In the genomic region with DNA sequence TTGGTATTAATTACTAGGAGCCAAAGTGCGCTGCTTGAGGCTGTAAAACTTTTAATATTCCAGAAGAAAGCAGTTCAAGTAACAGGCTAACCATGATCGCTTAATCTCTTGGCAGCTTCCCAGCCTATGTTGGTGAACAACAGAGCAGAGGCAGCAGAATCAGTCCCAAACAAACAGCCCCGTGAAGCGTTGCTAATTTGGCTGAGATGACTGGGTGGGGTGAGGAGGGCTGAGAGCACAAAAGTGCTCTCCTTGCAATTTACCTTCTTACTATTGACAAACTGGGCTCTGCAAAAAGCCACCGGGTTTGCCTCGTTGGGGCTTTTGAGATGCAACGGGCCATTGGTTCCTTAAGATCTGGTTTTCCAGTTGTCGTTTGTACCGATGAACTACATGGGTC, we compare ENCODE assay signal across 19 cellular contexts.
DNase-seq lines count a peak whose midpoint lies in the region; ATAC-seq and TF ChIP-seq lines count a peak whose summit lies in the region.
"Had no signal": no experiment of that assay in that cellular context is flagged by ENCODE, and none has a peak within 500 bp of the region (broad histone marks: within the 10 kb centered on the region; RNA-seq: fewer than 3 reads in every experiment).

No MANE protein-coding gene starts in this region.

- TF ChIP-seq EP300 in SK-N-SH (IDR thresholded peaks at IDR 0.05; ENCODE audit: borderline replicate concordance in 1 of 2, low read depth in 1 of 2, low read length in 1 of 2), result 0 out of 4 replicates have a peak, but pooled peaks of 1 of the 2 experiments have one; percentile 17

- H3K9me2 ChIP-seq in SK-N-SH (no peaks in the 10 kb centered on the region), OCI-LY7 (ENCODE audit: insufficient read depth, low read length) (no peaks in the 10 kb centered on the region)

- H3K4me1 ChIP-seq in SK-N-SH (ENCODE audit: control insufficient read depth in 1 of 2, insufficient read depth in 2 of 2, low read depth in 1 of 2, low read length in 1 of 2) (peaks cover 0 to 10% of the 10 kb centered on the region in 2 experiments; a peak in 1 of 4 replicates), OCI-LY7 (ENCODE audit: insufficient read depth, low read length, poor library complexity, severe bottlenecking) (peaks cover 30% of the 10 kb centered on the region), psoas muscle (no peaks in the 10 kb centered on the region)
- H3K4me1 ChIP-seq: HAP-1, left ventricle myocardium inferior had no signal

- H3K9me3 Mint-ChIP-seq in stimulated activated effector memory CD8-positive, alpha-beta T cell treated with anti-CD3 and anti-CD28 coated beads, Interleukin-12 subunit alpha, Interleukin-12 subunit beta, amount 100 ng/mL, for 72 hours, result peaks cover 5% of the 10 kb centered on the region

- H3K27me3 ChIP-seq in SK-N-SH (ENCODE audit: insufficient read depth), result no peaks in the 10 kb centered on the region
- peaks cover 0 to 15% (median 4%) of the 10 kb centered on the region in 3 donors for H3K27me3 ChIP-seq in psoas muscle (ENCODE audit: insufficient read depth in 3 of 3, low read length in 2 of 3)

- H4K20me1 ChIP-seq in SK-N-SH (ENCODE audit: insufficient read depth), result no peaks in the 10 kb centered on the region
- no peaks in the 10 kb centered on the region for H4K20me1 ChIP-seq in OCI-LY7 (ENCODE audit: insufficient read depth, low read length)

- no peak overlapping the region for H3K9ac ChIP-seq in SK-N-SH

- TF ChIP-seq RAD21 in SK-N-SH (IDR thresholded peaks at IDR 0.05; ENCODE audit: low read length), result no peak

- no peaks in the 10 kb centered on the region for H3K4me1 Mint-ChIP-seq in stimulated activated effector memory CD8-positive, alpha-beta T cell treated with anti-CD3 and anti-CD28 coated beads, Interleukin-12 subunit alpha, Interleukin-12 subunit beta, amount 100 ng/mL, for 72 hours
- H3K4me1 Mint-ChIP-seq: CD4-positive, CD25-positive, alpha-beta regulatory T cell had no signal

- intact Hi-C loops in OCI-LY7 (cut with micrococcal nuclease; ENCODE audit: unreplicated experiment) (loop anchor here (1.0 to 2.0 kb wide), 3 partner anchors 19 to 41 kb away; no protein-coding TSS in a partner anchor), psoas muscle (cut with DNase I) (loop anchor here in 1 of 2 donors (5.0 kb wide), 1 partner anchor 589 kb away; no protein-coding TSS in a partner anchor)

- H3K4me2 ChIP-seq in SK-N-SH (no peak overlapping the region), OCI-LY7 (ENCODE audit: low read length) (peak overlapping the region; percentile 57)

- H3K9me3 ChIP-seq in SK-N-SH (no peaks in the 10 kb centered on the region), OCI-LY7 (ENCODE audit: low read length) (no peaks in the 10 kb centered on the region), psoas muscle (no peaks in the 10 kb centered on the region)
- H3K9me3 ChIP-seq: HAP-1, left ventricle myocardium inferior, mucosa of descending colon had no signal

- no TSS peak for BruUV-seq in OCI-LY7 (replicated peaks; lab: Mats Ljungman, UMichigan)

- H3K36me3 ChIP-seq in SK-N-SH (replicated peaks in 1 of 2; ENCODE audit: control insufficient read depth in 1 of 2, insufficient read depth in 2 of 2, low read length in 1 of 2), result no peaks in the 10 kb centered on the region
- no peaks in the 10 kb centered on the region for H3K36me3 ChIP-seq in OCI-LY7 (ENCODE audit: insufficient read depth, low read length)
- no peaks in the 10 kb centered on the region for H3K36me3 ChIP-seq in psoas muscle (ENCODE audit: insufficient read depth in 1 of 2, low read depth in 1 of 2)
- H3K36me3 ChIP-seq: HAP-1, left ventricle myocardium inferior had no signal

- TF ChIP-seq CTCF in SK-N-SH (IDR thresholded peaks at IDR 0.05), result no peak
- no peak for TF ChIP-seq CTCF in OCI-LY7 (conservative IDR thresholded peaks at IDR 0.05; ENCODE audit: low read length)
- TF ChIP-seq CTCF in GM10248 (IDR thresholded peaks at IDR 0.05; ENCODE audit: control extremely low read depth, extremely low read depth, low read depth, missing control alignments), result no peak
- TF ChIP-seq CTCF in psoas muscle (IDR thresholded peaks at IDR 0.05), result no peak

- no peaks in the 10 kb centered on the region for H3K36me3 Mint-ChIP-seq in stimulated activated effector memory CD8-positive, alpha-beta T cell treated with anti-CD3 and anti-CD28 coated beads, Interleukin-12 subunit alpha, Interleukin-12 subunit beta, amount 100 ng/mL, for 72 hours
- H3K36me3 Mint-ChIP-seq: CD4-positive, CD25-positive, alpha-beta regulatory T cell had no signal

- H3K27ac ChIP-seq in SK-N-SH (ENCODE audit: low read depth in 2 of 2, low read length in 1 of 2), result no peak overlapping the region
- H3K27ac ChIP-seq in OCI-LY7 (ENCODE audit: low read depth, low read length, poor library complexity, severe bottlenecking), result peak overlapping the region; percentile 61
- H3K27ac ChIP-seq in psoas muscle, result no peak overlapping the region
- H3K27ac ChIP-seq: left ventricle myocardium inferior had no signal

- CTCF ChIA-PET in SK-N-SH (lab: Yijun Ruan, JAX), result interaction anchor here (0.8 to 3.4 kb wide), 10 partner anchors 8 to 729 kb away, joined by 3 to 16 read pairs (median 4); no protein-coding TSS in a partner anchor
- CTCF ChIA-PET in OCI-LY7 (lab: Charles Lee; ENCODE audit: unreplicated experiment), result interaction anchor here (0.5 to 1.8 kb wide), 3 partner anchors 9 to 581 kb away, joined by 3 to 8 read pairs (median 4); no protein-coding TSS in a partner anchor
- CTCF ChIA-PET in GM10248 (lab: Yijun Ruan, JAX), result interaction anchor here (0.8 to 4.4 kb wide), 3 partner anchors 10 to 19 kb away, joined by 3 to 25 read pairs (median 3); no protein-coding TSS in a partner anchor

- ATAC-seq in SK-N-SH treated with all-trans-retinoic acid at 6 μM for 48 hours (no peak), psoas muscle (no peak)
- no peak for ATAC-seq in stimulated activated effector memory CD8-positive, alpha-beta T cell treated with anti-CD3 and anti-CD28 coated beads, Interleukin-12 subunit alpha, Interleukin-12 subunit beta, amount 100 ng/mL, for 72 hours
- ATAC-seq: mucosa of descending colon had no signal

- H3K27ac Mint-ChIP-seq in stimulated activated effector memory CD8-positive, alpha-beta T cell treated with anti-CD3 and anti-CD28 coated beads, Interleukin-12 subunit alpha, Interleukin-12 subunit beta, amount 100 ng/mL, for 72 hours, result no peak overlapping the region
- H3K27ac Mint-ChIP-seq: CD4-positive, CD25-positive, alpha-beta regulatory T cell had no signal

- no peaks in the 10 kb centered on the region for H3F3A ChIP-seq in SK-N-SH (replicated peaks; ENCODE audit: insufficient read depth)

- 23% methylated on average over 9 of the region's 9 CpGs for WGBS in SK-N-SH (ENCODE audit: low lambda C conversion rate)
- WGBS in psoas muscle, 3 donors, result 22 to 32% (median 29%) methylated on average over 9 of the region's 9 CpGs

- H2AFZ ChIP-seq in SK-N-SH (ENCODE audit: low read depth) (no peak overlapping the region), OCI-LY7 (ENCODE audit: low read length) (peak overlapping the region; percentile 82)

- peak; percentile 32 for DNase-seq in SK-N-SH
- DNase-seq in NCI-H2107 treated with DMSO at 0.1 percent for 48 hours (lab: John Stamatoyannopoulos, UW; ENCODE audit: unreplicated experiment), result peak; percentile 87
- no peak for DNase-seq in OCI-LY7 (ENCODE audit: low spot score)
- DNase-seq in GM10248 (ENCODE audit: extremely low spot score), result no peak
- no peak for DNase-seq in psoas muscle
- no peak for DNase-seq in midbrain (lab: John Stamatoyannopoulos, UW)
- no peak for DNase-seq in stimulated activated effector memory CD8-positive, alpha-beta T cell treated with anti-CD3 and anti-CD28 coated beads, Interleukin-12 subunit alpha, Interleukin-12 subunit beta, amount 100 ng/mL, for 72 hours (ENCODE audit: low spot score in 2 of 2)
- DNase-seq: activated CD4-positive, alpha-beta T cell treated with anti-CD3 and anti-CD28 coated beads, Interleukin-2, amount 50 U/mL, for 1 hour; activated CD8-positive, alpha-beta memory T cell treated with anti-CD3 and anti-CD28 coated beads, Interleukin-2, amount 50 U/mL, for 48 hours; CD4-positive, CD25-positive, alpha-beta regulatory T cell; central memory CD4-positive, alpha-beta T cell; effector memory CD4-positive, alpha-beta T cell; glutamatergic neuron; left ventricle myocardium inferior; mucosa of descending colon; NK-92 treated with Interleukin-12 subunit alpha and Interleukin-12 subunit beta, amount 100 ng/mL, for 24 hours; occipital lobe had no signal

- H3K79me2 ChIP-seq in SK-N-SH (ENCODE audit: insufficient read depth) (no peaks in the 10 kb centered on the region), OCI-LY7 (ENCODE audit: insufficient read depth, low read depth, low read length) (no peaks in the 10 kb centered on the region)

- POLR2A ChIA-PET in SK-N-SH (lab: Yijun Ruan, JAX) (no interaction called here), OCI-LY7 (lab: Charles Lee) (interaction anchor here (0.7 to 4.7 kb wide), 10 partner anchors 9 to 1924 kb away, joined by 3 to 31 read pairs (median 6); no protein-coding TSS in a partner anchor), GM10248 (lab: Yijun Ruan, JAX) (no interaction called here)

- no peak overlapping the region for H3K4me3 ChIP-seq in SK-N-SH (ENCODE audit: low read depth in 2 of 2, low read length in 1 of 2)
- H3K4me3 ChIP-seq in OCI-LY7 (ENCODE audit: low read depth, low read length, poor library complexity, severe bottlenecking), result peak overlapping the region; percentile 35
- no peak overlapping the region for H3K4me3 ChIP-seq in psoas muscle
- H3K4me3 ChIP-seq: HAP-1, left ventricle myocardium inferior, mucosa of descending colon had no signal

- H3K4me3 Mint-ChIP-seq in stimulated activated effector memory CD8-positive, alpha-beta T cell treated with anti-CD3 and anti-CD28 coated beads, Interleukin-12 subunit alpha, Interleukin-12 subunit beta, amount 100 ng/mL, for 72 hours, result no peak overlapping the region
- H3K4me3 Mint-ChIP-seq: CD4-positive, CD25-positive, alpha-beta regulatory T cell had no signal

TF ChIP-seq in SK-N-SH, 30 proteins besides CTCF, POLR2A, EP300 and RAD21 (continues in another document):
- TF ChIP-seq, protein P1, sequence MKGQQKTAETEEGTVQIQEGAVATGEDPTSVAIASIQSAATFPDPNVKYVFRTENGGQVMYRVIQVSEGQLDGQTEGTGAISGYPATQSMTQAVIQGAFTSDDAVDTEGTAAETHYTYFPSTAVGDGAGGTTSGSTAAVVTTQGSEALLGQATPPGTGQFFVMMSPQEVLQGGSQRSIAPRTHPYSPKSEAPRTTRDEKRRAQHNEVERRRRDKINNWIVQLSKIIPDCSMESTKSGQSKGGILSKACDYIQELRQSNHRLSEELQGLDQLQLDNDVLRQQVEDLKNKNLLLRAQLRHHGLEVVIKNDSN (IDR thresholded peaks at IDR 0.05; ENCODE audit: borderline replicate concordance, low read depth), result no peak
- no peak for TF ChIP-seq ELF1 (IDR thresholded peaks at IDR 0.05)

Comparison
In these comparisons a context has a peak if more than half of its experiments do, and no peak if none do; other contexts are left out.
1. DNase-seq: peak in SK-N-SH (single experiment) and NCI-H2107 treated with DMSO at 0.1 percent for 48 hours (single experiment); none in OCI-LY7 (single experiment), GM10248 (single experiment), psoas muscle (0 of 2), midbrain (single experiment) and stimulated activated effector memory CD8-positive, alpha-beta T cell treated with anti-CD3 and anti-CD28 coated beads, Interleukin-12 subunit alpha, Interleukin-12 subunit beta, amount 100 ng/mL, for 72 hours (0 of 2).